ENCODE assay signal across 15 cellular contexts in the genomic region with DNA sequence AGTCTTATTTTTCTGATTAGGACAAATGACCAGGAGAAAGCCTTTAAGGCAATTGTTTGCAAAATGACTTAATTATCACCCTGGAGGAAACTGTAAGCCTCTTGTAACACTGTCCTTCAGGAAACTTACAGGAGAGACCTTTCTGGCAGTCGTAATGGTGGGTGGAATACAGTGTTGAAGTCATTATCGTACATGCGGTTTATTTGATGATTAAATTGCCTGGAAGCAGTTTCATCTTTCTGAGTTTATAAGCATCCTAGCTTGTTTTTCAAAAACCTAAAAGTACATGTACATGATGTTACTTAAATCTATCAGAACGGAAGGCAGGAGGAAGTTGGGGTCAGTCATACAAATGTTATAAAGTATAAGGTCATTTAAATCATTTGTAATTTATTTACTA.
"Had no signal": no experiment of that assay in that cellular context is flagged by ENCODE, and none has a peak within 500 bp of the region (broad histone marks: within the 10 kb centered on the region; RNA-seq: fewer than 3 reads in every experiment).

No MANE protein-coding gene starts in this region.

- H3K27ac ChIP-seq: esophagus muscularis mucosa, gastrocnemius medialis, thyroid gland, uterus had no signal

- H3K4me3 Mint-ChIP-seq: activated CD8-positive, alpha-beta T cell treated with anti-CD3 and anti-CD28 coated beads, Interleukin-2, amount 10 ng/mL, durations not matched to agents 7 days and 5 days; activated naive CD8-positive, alpha-beta T cell treated with anti-CD3 and anti-CD28 coated beads, Interleukin-2, amount 50 U/mL, for 24 hours; mesothelial cell of epicardium had no signal

- H3K9me3 Mint-ChIP-seq: activated naive CD8-positive, alpha-beta T cell treated with anti-CD3 and anti-CD28 coated beads, Interleukin-2, amount 50 U/mL, for 24 hours had no signal

- H3K4me3 ChIP-seq: esophagus muscularis mucosa, gastrocnemius medialis, heart right ventricle, stomach, thyroid gland, uterus had no signal

- H3K4me1 ChIP-seq: gastrocnemius medialis, thyroid gland, uterus had no signal

- H3K36me3 Mint-ChIP-seq: mesothelial cell of epicardium had no signal

- H3K27ac Mint-ChIP-seq: activated CD8-positive, alpha-beta T cell treated with anti-CD3 and anti-CD28 coated beads, Interleukin-2, amount 10 ng/mL, durations not matched to agents 7 days and 5 days; activated naive CD8-positive, alpha-beta T cell treated with anti-CD3 and anti-CD28 coated beads, Interleukin-2, amount 50 U/mL, for 24 hours; mesothelial cell of epicardium had no signal

- H3K36me3 ChIP-seq: esophagus muscularis mucosa, gastrocnemius medialis, heart right ventricle, stomach, thyroid gland, uterus had no signal

- ATAC-seq: activated CD8-positive, alpha-beta T cell treated with anti-CD3 and anti-CD28 coated beads, Interleukin-2, amount 10 ng/mL, durations not matched to agents 7 days and 5 days; activated naive CD8-positive, alpha-beta T cell treated with anti-CD3 and anti-CD28 coated beads, Interleukin-2, amount 50 U/mL, for 24 hours had no signal

- DNase-seq: activated CD4-positive, alpha-beta T cell treated with anti-CD3 and anti-CD28 coated beads for 4 hours; activated CD8-positive, alpha-beta memory T cell treated with anti-CD3 and anti-CD28 coated beads, Interleukin-2, amount 50 U/mL, for 48 hours; activated CD8-positive, alpha-beta T cell treated with anti-CD3 and anti-CD28 coated beads, Interleukin-2, amount 10 ng/mL, durations not matched to agents 7 days and 5 days; activated naive CD4-positive, alpha-beta T cell treated with Interleukin-2 at 50 U/mL for 16 hours; activated naive CD8-positive, alpha-beta T cell treated with anti-CD3 and anti-CD28 coated beads, Interleukin-2, amount 50 U/mL, for 24 hours; retina; stimulated activated CD4-positive, alpha-beta T cell treated with anti-CD3 and anti-CD28 coated beads, Interleukin-4, amount 100 ng/mL, for 4 hours; T-helper 1 cell had no signal

- H3K27me3 ChIP-seq: esophagus muscularis mucosa, gastrocnemius medialis, heart right ventricle, stomach, thyroid gland, uterus had no signal

- H3K9me3 ChIP-seq: esophagus muscularis mucosa, gastrocnemius medialis, heart right ventricle, stomach, thyroid gland, uterus had no signal

- H3K4me1 Mint-ChIP-seq: mesothelial cell of epicardium had no signal

- H3K27me3 Mint-ChIP-seq: activated naive CD8-positive, alpha-beta T cell treated with anti-CD3 and anti-CD28 coated beads, Interleukin-2, amount 50 U/mL, for 24 hours had no signal
